In the genomic region with DNA sequence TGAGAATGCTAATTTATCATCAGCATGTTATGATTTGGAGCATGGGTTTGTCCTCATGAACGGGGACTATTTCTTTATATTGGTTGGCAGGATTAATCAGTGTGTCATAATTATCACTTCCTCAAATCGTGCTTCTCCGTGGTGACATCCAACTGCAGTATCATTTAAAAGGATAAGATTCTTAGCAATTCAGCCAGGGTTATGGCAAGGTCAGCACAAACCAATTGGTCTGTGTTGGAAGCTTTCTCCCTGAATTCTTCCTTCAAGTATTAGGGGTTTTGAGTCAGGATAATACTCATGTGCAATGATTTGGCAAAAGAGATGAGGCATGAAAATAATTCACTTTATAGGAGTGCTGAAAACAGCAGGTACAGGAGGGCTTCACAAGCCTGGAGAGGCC, we compare ENCODE assay signal across 22 cellular contexts.
"Had no signal": no experiment of that assay in that cellular context is flagged by ENCODE, and none has a peak within 500 bp of the region (broad histone marks: within the 10 kb centered on the region; RNA-seq: fewer than 3 reads in every experiment).

No MANE protein-coding gene starts in this region.

- FAIRE-seq: endometrium, frontal cortex, islet of Langerhans had no signal

- H3K4me3 ChIP-seq: heart left ventricle, spleen, testis, tibial nerve, upper lobe of right lung, vagina had no signal

- ATAC-seq: esophagus mucosa; heart left ventricle; left lobe of liver; naive thymus-derived CD4-positive, alpha-beta T cell; sciatic nerve; stimulated activated memory B cell treated with anti-CD40 and anti-IgM and Interleukin-4, amounts not matched to agents 10 μg/mL and 1 μg/mL and 100 μg/mL, for 72 hours; upper lobe of right lung had no signal

- DNase-seq: effector memory CD4-positive, alpha-beta T cell; heart left ventricle; hippocampal formation; mammary epithelial cell; naive thymus-derived CD4-positive, alpha-beta T cell; nephron progenitor cell; posterior cingulate gyrus; spleen; stimulated activated CD4-positive, alpha-beta T cell treated with anti-CD3 and anti-CD28 coated beads, Interleukin-15, amount 100 ng/mL, for 24 hours; stimulated activated CD4-positive, alpha-beta T cell treated with anti-CD3 and anti-CD28 coated beads, Interleukin-1b, Interleukin-23, amount 100 ng/mL, for 48 hours; stimulated activated CD4-positive, alpha-beta T cell treated with anti-CD3 and anti-CD28 coated beads, Interleukin-4, amount 100 ng/mL, for 24 hours; testis; upper lobe of right lung had no signal
